Comparison of ENCODE assay signal across 8 cellular contexts in genomic region chr15:49620174-49620573, GRCh38. TPM values are rescaled to one million over a fixed set of nuclear protein-coding genes. Genes with fewer than 3 reads are reported as not detected.
DNase-seq lines count a peak whose midpoint lies in the region; ATAC-seq and TF ChIP-seq lines count a peak whose summit lies in the region.

No MANE protein-coding gene starts in this region.

- TF ChIP-seq POLR2A in body of pancreas (IDR thresholded peaks at IDR 0.05) (no peak), stomach (IDR thresholded peaks at IDR 0.05) (no peak)

- H3K27me3 ChIP-seq in body of pancreas = no peaks in the 10 kb centered on the region
- no peaks in the 10 kb centered on the region for H3K27me3 ChIP-seq in stomach

- no peak for TF ChIP-seq EP300 in stomach (IDR thresholded peaks at IDR 0.05)

- in situ Hi-C loops in GM13977 (cut with MboI; ENCODE audit: low pct_unique_long_range_greater_than_20kb, low sequenced_read_pairs, unreplicated experiment) = no loop called here

- peak overlapping the region; percentile 90 to 95 (median 92) for H3K27ac ChIP-seq in body of pancreas
- peak overlapping the region; percentile 94 to 96 (median 94) for H3K27ac ChIP-seq in stomach

- peak; percentile 10 for DNase-seq in GM13977 (ENCODE audit: low spot score)
- peak; percentile 43 for DNase-seq in M059J (ENCODE audit: low read depth)
- peak in 2 of 4 donors; percentile 26 to 28 for DNase-seq in body of pancreas
- DNase-seq in iris pigment epithelial cell (ENCODE audit: low read depth) = peak; percentile 65
- DNase-seq in stomach = no peak
- no peak for DNase-seq in occipital lobe (lab: John Stamatoyannopoulos, UW)
- no peak for DNase-seq in NCI-H345 (lab: John Stamatoyannopoulos, UW)
- no peak for DNase-seq in HuH-7 (ENCODE audit: low spot score)

- WGBS in body of pancreas, 2 donors = 1% methylated on average over 5 of the region's 5 CpGs
- 1 to 4% (median 2%) methylated on average over 5 of the region's 5 CpGs for WGBS in stomach, 5 donors

- H3K4me3 ChIP-seq in body of pancreas (peak overlapping the region in 1 of 2 donors; percentile 13), stomach (peak overlapping the region; percentile 66 to 75 (median 72))

- no peaks in the 10 kb centered on the region for H3K36me3 ChIP-seq in body of pancreas (replicated peaks in 1 of 2; ENCODE audit: insufficient read depth in 1 of 2, low read depth in 2 of 2)
- peaks cover under 1 to 6% (median 5%) of the 10 kb centered on the region in 4 donors for H3K36me3 ChIP-seq in stomach

- peaks cover 34% of the 10 kb centered on the region for H3K4me1 ChIP-seq in body of pancreas
- peaks cover 9 to 41% (median 24%) of the 10 kb centered on the region in 4 donors for H3K4me1 ChIP-seq in stomach

- ATAC-seq in body of pancreas = peak; percentile 25

- H3K9me3 ChIP-seq in body of pancreas (no peaks in the 10 kb centered on the region), stomach (peaks cover 0 to 5% (median 2%) of the 10 kb centered on the region in 4 donors)

- no peak for TF ChIP-seq CTCF in GM13977 (IDR thresholded peaks at IDR 0.05; ENCODE audit: extremely low read depth, insufficient read depth, missing control alignments)
- TF ChIP-seq CTCF in body of pancreas (IDR thresholded peaks at IDR 0.05) = peak in 6 of 7 experiments; percentile 15 to 55 (median 34)
- peak in 2 of 7 experiments; percentile 31 to 38 for TF ChIP-seq CTCF in stomach (IDR thresholded peaks at IDR 0.05)

- intact Hi-C loops in body of pancreas (cut with DNase I) (loop anchor here (10.0 kb wide), 1 partner anchor 745 kb away; the partner anchor contains the start of gene EID1), stomach (cut with DNase I; ENCODE audit: low total_unique reads) (no loop called here)

RNA-seq across cellular contexts. Expression of gene FAM227B, which starts 0.4 kb away (rescaled TPM):
- total RNA-seq in M059J (2014; rRNA removed; shearing (Covaris generic)) = 6.5 and 9.3 TPM in 2 replicates
- total RNA-seq in body of pancreas (1 to 10 TPM in 1 of 2 donors, not detected in 1; 2.1 TPM), stomach (1 to 10 TPM in 4 of 5 donors, not detected in 1; 1.3 to 7.1 (median 4.1) TPM), occipital lobe (7.3 TPM)
- 1 to 10 TPM; 2.4 to 4.9 (median 2.8) TPM for polyA plus RNA-seq in stomach

RNA-seq across cellular contexts. Expression of gene DTWD1, which starts 0.7 kb away (rescaled TPM):
- 28.2 and 34.3 TPM in 2 replicates for total RNA-seq in M059J (2014; rRNA removed; shearing (Covaris generic))
- total RNA-seq in body of pancreas (10 to 100 TPM; 12.5 to 22.1 TPM), stomach (10 to 100 TPM in 3 of 5 donors, 1 to 10 TPM in 2; 2.9 to 45.0 (median 12.9) TPM), occipital lobe (42.3 TPM)
- polyA plus RNA-seq in stomach = 10 to 100 TPM; 18.2 to 26.6 (median 21.4) TPM

Comparison
In these comparisons a context has a peak if more than half of its experiments do, and no peak if none do; other contexts are left out.
1. DNase-seq: peak in GM13977 (single experiment), M059J (single experiment) and iris pigment epithelial cell (single experiment); none in stomach (single experiment), occipital lobe (single experiment), NCI-H345 (single experiment) and HuH-7 (single experiment).